18 cellular contexts compared by ENCODE assay signal in the genomic region with DNA sequence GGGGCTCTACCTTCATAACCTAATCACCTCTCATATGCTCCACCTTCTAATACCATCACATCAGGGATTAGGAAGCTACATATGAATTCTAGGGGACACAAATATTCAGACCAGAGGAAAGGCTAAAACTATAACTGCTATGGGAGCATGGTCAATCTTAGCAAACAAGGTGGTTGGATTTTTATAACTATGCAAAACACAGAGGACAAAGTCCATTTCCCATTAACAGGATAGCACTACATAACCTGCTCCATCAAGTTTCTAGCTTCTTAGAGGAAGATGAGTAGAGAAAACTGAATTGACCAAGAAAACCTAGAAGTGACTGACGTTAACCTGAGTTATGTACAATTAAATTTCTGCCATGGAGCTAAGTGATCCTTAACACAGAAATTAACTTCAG.
"Had no signal": no experiment of that assay in that cellular context is flagged by ENCODE, and none has a peak within 500 bp of the region (broad histone marks: within the 10 kb centered on the region; RNA-seq: fewer than 3 reads in every experiment).

No MANE protein-coding gene starts in this region.

- DNase-seq: effector memory CD8-positive, alpha-beta T cell; esophagus squamous epithelium; foreskin fibroblast; glutamatergic neuron; immature natural killer cell; left ventricle myocardium inferior; mesenchymal stem cell; midbrain; naive B cell; occipital lobe; retina; stimulated activated CD4-positive, alpha-beta T cell treated with anti-CD3 and anti-CD28 coated beads, Interleukin-4, amount 100 ng/mL, for 24 hours; tibial artery had no signal

- H3K36me3 ChIP-seq: esophagus squamous epithelium, gastroesophageal sphincter, left ventricle myocardium inferior, prostate gland, tibial artery had no signal

- H3K9me3 ChIP-seq: gastroesophageal sphincter, prostate gland, tibial artery had no signal

- H3K4me1 ChIP-seq: gastroesophageal sphincter, left ventricle myocardium inferior, parathyroid adenoma, prostate gland, tibial artery had no signal

- H3K27ac ChIP-seq: epithelial cell of prostate, gastroesophageal sphincter, left ventricle myocardium inferior, parathyroid adenoma, prostate gland, tibial artery had no signal

- H3K9ac ChIP-seq: parathyroid adenoma had no signal

- H3K27me3 ChIP-seq: esophagus squamous epithelium, gastroesophageal sphincter, tibial artery had no signal

- H3K79me2 ChIP-seq: parathyroid adenoma had no signal

- H3K4me3 ChIP-seq: esophagus squamous epithelium, gastroesophageal sphincter, left ventricle myocardium inferior, lung, prostate gland, tibial artery had no signal

- H2AFZ ChIP-seq: parathyroid adenoma had no signal
